13 cellular contexts compared by ENCODE assay signal in genomic region chr1:177286396-177286795, GRCh38.
"Had no signal": no experiment of that assay in that cellular context is flagged by ENCODE, and none has a peak within 500 bp of the region (broad histone marks: within the 10 kb centered on the region; RNA-seq: fewer than 3 reads in every experiment).

No MANE protein-coding gene starts in this region.

- ATAC-seq: activated CD4-positive, alpha-beta T cell treated with anti-CD3 and anti-CD28 coated beads for 36 hours; activated CD8-positive, alpha-beta memory T cell treated with anti-CD3 and anti-CD28 coated beads, Interleukin-2, amount 10 ng/mL, durations not matched to agents 7 days and 5 days; left lobe of liver; natural killer cell treated with Interleukin-12 subunit alpha and Interleukin-12 subunit beta and Interleukin-15 and Interleukin-18, amount 100 ng/mL, for 72 hours; right cardiac atrium had no signal

- H3K9me3 ChIP-seq: adrenal gland had no signal

- DNase-seq: activated CD4-positive, alpha-beta memory T cell treated with anti-CD3 and anti-CD28 coated beads for 36 hours; activated CD4-positive, alpha-beta T cell treated with anti-CD3 and anti-CD28 coated beads for 36 hours; activated CD8-positive, alpha-beta memory T cell treated with anti-CD3 and anti-CD28 coated beads, Interleukin-2, amount 10 ng/mL, durations not matched to agents 7 days and 5 days; activated T-cell treated with anti-CD3 and anti-CD28 coated beads, Interleukin-2, amount 50 U/mL, for 24 hours; adrenal gland; brain microvascular endothelial cell; effector memory CD4-positive, alpha-beta T cell; nucleus accumbens; right cardiac atrium; WERI-Rb-1 had no signal

- H3K27me3 ChIP-seq: adrenal gland, brain microvascular endothelial cell, hepatocyte had no signal

- H3K27ac ChIP-seq: adrenal gland, brain microvascular endothelial cell, hepatocyte, WERI-Rb-1 had no signal

- H3K4me3 ChIP-seq: adrenal gland, hepatocyte had no signal

- H3K36me3 ChIP-seq: adrenal gland, brain microvascular endothelial cell, WERI-Rb-1 had no signal
